ENCODE assay signal across 8 cellular contexts in genomic region chr10:26931223-26931622, GRCh38.
DNase-seq lines count a peak whose midpoint lies in the region; ATAC-seq and TF ChIP-seq lines count a peak whose summit lies in the region.

No MANE protein-coding gene starts in this region.

- H3K4me3 ChIP-seq in OCI-LY3 (ENCODE audit: low read length): peak overlapping the region; percentile 72

- ATAC-seq in GM21576 (IDR thresholded peaks at IDR 0.05; ENCODE audit: unreplicated experiment): peak; percentile 79

- CTCF ChIA-PET in GM10248 (lab: Yijun Ruan, JAX): interaction anchor here (1.2 kb wide), 2 partner anchors 28 to 49 kb away, joined by 4 read pairs; no protein-coding TSS in a partner anchor

- DNase-seq in GM10248 (ENCODE audit: extremely low spot score) (peak; percentile 71), left kidney (ENCODE audit: low read depth, low spot score) (peak; percentile 66), NCI-H524 treated with DMSO at 0.1 percent for 48 hours (lab: John Stamatoyannopoulos, UW) (no peak), NCI-H1092 (lab: John Stamatoyannopoulos, UW) (no peak), pons (ENCODE audit: low spot score) (no peak)
- no peak for DNase-seq in effector CD4-positive, alpha-beta T cell

- TF ChIP-seq CTCF in GM10248 (IDR thresholded peaks at IDR 0.05; ENCODE audit: control extremely low read depth, extremely low read depth, low read depth, missing control alignments): no peak
- no peak for TF ChIP-seq CTCF in OCI-LY3 (IDR thresholded peaks at IDR 0.05; ENCODE audit: low read depth, low read length)

- H2AFZ ChIP-seq in OCI-LY3 (ENCODE audit: low read depth, low read length): peak overlapping the region; percentile 75; the same call in 1 of the 2 replicates

- peak overlapping the region; percentile 75 for H3K4me2 ChIP-seq in OCI-LY3 (ENCODE audit: low read length)

- H3K27ac ChIP-seq in OCI-LY3 (ENCODE audit: low read length): no peak overlapping the region

- no peaks in the 10 kb centered on the region for H3K36me3 ChIP-seq in OCI-LY3 (replicated peaks; ENCODE audit: low read depth, low read length)

- 0 out of 2 replicates have a peak, but pooled peaks cover 2% of the 10 kb centered on the region for H3K4me1 ChIP-seq in OCI-LY3 (ENCODE audit: low read length)

- peak overlapping the region; percentile 19; the same call in 1 of the 2 replicates for H3K9ac ChIP-seq in OCI-LY3 (ENCODE audit: low read length)

- H3K27me3 ChIP-seq in OCI-LY3 (ENCODE audit: low read depth, low read length): no peaks in the 10 kb centered on the region

- H3K9me3 ChIP-seq in OCI-LY3 (ENCODE audit: insufficient read depth, low read length): no peaks in the 10 kb centered on the region

- H3K79me2 ChIP-seq in OCI-LY3 (ENCODE audit: low read length): no peaks in the 10 kb centered on the region

- POLR2A ChIA-PET in GM10248 (lab: Yijun Ruan, JAX): no interaction called here

- H4K20me1 ChIP-seq in OCI-LY3 (ENCODE audit: insufficient read depth, low read length): no peaks in the 10 kb centered on the region

Comparison
In these comparisons a context has a peak if more than half of its experiments do, and no peak if none do; other contexts are left out.
1. DNase-seq: peak in GM10248 (single experiment) and left kidney (single experiment); none in NCI-H524 treated with DMSO at 0.1 percent for 48 hours (single experiment), effector CD4-positive, alpha-beta T cell (single experiment), NCI-H1092 (single experiment) and pons (single experiment).